In genomic region chr2:149826471-149827125, GRCh38 we compare ENCODE assay signal across 26 cellular contexts.
DNase-seq lines count a peak whose midpoint lies in the region; ATAC-seq and TF ChIP-seq lines count a peak whose summit lies in the region.
"Had no signal": no experiment of that assay in that cellular context is flagged by ENCODE, and none has a peak within 500 bp of the region (broad histone marks: within the 10 kb centered on the region; RNA-seq: fewer than 3 reads in every experiment).

No MANE protein-coding gene starts in this region.

- no peaks in the 10 kb centered on the region for H3K36me3 Mint-ChIP-seq in CD14-positive monocyte
- H3K36me3 Mint-ChIP-seq: IgD-negative memory B cell had no signal

- no peak for TF ChIP-seq CTCF in CD14-positive monocyte (IDR thresholded peaks at IDR 0.05)

- H3K4me1 Mint-ChIP-seq in CD14-positive monocyte = no peaks in the 10 kb centered on the region
- H3K4me1 Mint-ChIP-seq: activated CD4-positive, alpha-beta memory T cell treated with anti-CD3 and anti-CD28 coated beads, Interleukin-2, amount 10 ng/mL, durations not matched to agents 7 days and 5 days; IgD-negative memory B cell had no signal

- H3K9me3 Mint-ChIP-seq in CD14-positive monocyte = peaks cover 0 to 6% (median 3%) of the 10 kb centered on the region in 7 donors
- H3K9me3 Mint-ChIP-seq: activated CD4-positive, alpha-beta memory T cell treated with anti-CD3 and anti-CD28 coated beads, Interleukin-2, amount 10 ng/mL, durations not matched to agents 7 days and 5 days had no signal

- H3K27ac Mint-ChIP-seq in CD14-positive monocyte = no peak overlapping the region
- H3K27ac Mint-ChIP-seq: activated CD4-positive, alpha-beta memory T cell treated with anti-CD3 and anti-CD28 coated beads, Interleukin-2, amount 10 ng/mL, durations not matched to agents 7 days and 5 days; IgD-negative memory B cell; stimulated activated naive CD8-positive, alpha-beta T cell treated with anti-CD3 and anti-CD28 coated beads, Interleukin-15, Interleukin-2, amounts not matched to agents 100 ng/mL and 50 ng/mL, for 24 hours had no signal

- intact Hi-C loops in CD14-positive monocyte (cut with micrococcal nuclease) = no loop called here

- H3K4me3 Mint-ChIP-seq in CD14-positive monocyte = no peak overlapping the region
- H3K4me3 Mint-ChIP-seq: activated CD4-positive, alpha-beta memory T cell treated with anti-CD3 and anti-CD28 coated beads, Interleukin-2, amount 10 ng/mL, durations not matched to agents 7 days and 5 days; IgD-negative memory B cell; stimulated activated naive CD8-positive, alpha-beta T cell treated with anti-CD3 and anti-CD28 coated beads, Interleukin-15, Interleukin-2, amounts not matched to agents 100 ng/mL and 50 ng/mL, for 24 hours had no signal

- no peak for ATAC-seq in HG03565 (IDR thresholded peaks at IDR 0.05; ENCODE audit: unreplicated experiment)

- H3K27me3 Mint-ChIP-seq in CD14-positive monocyte (ENCODE audit: low read depth in 3 of 3) = no peaks in the 10 kb centered on the region
- H3K27me3 Mint-ChIP-seq: activated CD4-positive, alpha-beta memory T cell treated with anti-CD3 and anti-CD28 coated beads, Interleukin-2, amount 10 ng/mL, durations not matched to agents 7 days and 5 days; IgD-negative memory B cell; stimulated activated naive CD8-positive, alpha-beta T cell treated with anti-CD3 and anti-CD28 coated beads, Interleukin-15, Interleukin-2, amounts not matched to agents 100 ng/mL and 50 ng/mL, for 24 hours had no signal

- peak; percentile 7 for DNase-seq in ELR (ENCODE audit: low read depth)
- DNase-seq in NCI-H446 treated with DMSO at 0.1 percent for 48 hours (lab: John Stamatoyannopoulos, UW) = peak; percentile 78
- DNase-seq in dermis blood vessel endothelial cell = peak; percentile 63
- peak; percentile 13 for DNase-seq in pons (ENCODE audit: low spot score)
- no peak for DNase-seq in CD14-positive monocyte (ENCODE audit: low spot score)
- no peak for DNase-seq in activated CD4-positive, alpha-beta T cell treated with anti-CD3 and anti-CD28 coated beads for 1 hour
- DNase-seq in AG08396 (ENCODE audit: low spot score) = no peak
- DNase-seq: activated CD4-positive, alpha-beta memory T cell treated with anti-CD3 and anti-CD28 coated beads, Interleukin-2, amount 10 ng/mL, durations not matched to agents 7 days and 5 days; activated effector memory CD4-positive, alpha-beta T cell treated with anti-CD3 and anti-CD28 coated beads, Interleukin-2, amount 50 U/mL, for 16 hours; BE2C; Calu3; caudate nucleus; erythroblast; mesendoderm; MM.1S; NCI-H1436 treated with DMSO at 0.1 percent for 48 hours; NCI-H774; occipital lobe; OCI-M1; Right ventricle myocardium superior; stimulated activated CD4-positive, alpha-beta T cell treated with anti-CD3 and anti-CD28 coated beads, Interleukin-12 subunit alpha, Interleukin-12 subunit beta, amount 100 ng/mL, for 4 hours; stimulated activated CD4-positive, alpha-beta T cell treated with anti-CD3 and anti-CD28 coated beads, Interleukin-4, amount 100 ng/mL, for 4 hours; transverse colon had no signal

Comparison
In these comparisons a context has a peak if more than half of its experiments do, and no peak if none do; other contexts are left out.
1. DNase-seq: peak in ELR (single experiment), NCI-H446 treated with DMSO at 0.1 percent for 48 hours (single experiment), dermis blood vessel endothelial cell (single experiment) and pons (single experiment); none in CD14-positive monocyte (single experiment), activated CD4-positive, alpha-beta T cell treated with anti-CD3 and anti-CD28 coated beads for 1 hour (single experiment) and AG08396 (single experiment).